8 cellular contexts compared by ENCODE assay signal in genomic region chr10:112950714-112951348, GRCh38. TPM values are rescaled to one million over a fixed set of nuclear protein-coding genes. Genes with fewer than 3 reads are reported as not detected.
DNase-seq lines count a peak whose midpoint lies in the region; ATAC-seq and TF ChIP-seq lines count a peak whose summit lies in the region.

No MANE protein-coding gene starts in this region.

- H4K20me1 ChIP-seq in hepatocyte (ENCODE audit: insufficient read depth, poor library complexity, severe bottlenecking): peaks cover 7% of the 10 kb centered on the region

- no peaks in the 10 kb centered on the region for H3K9me3 Mint-ChIP-seq in activated naive CD8-positive, alpha-beta T cell treated with anti-CD3 and anti-CD28 coated beads, Interleukin-2, amount 50 U/mL, for 24 hours

- H3K27ac Mint-ChIP-seq in activated naive CD8-positive, alpha-beta T cell treated with anti-CD3 and anti-CD28 coated beads, Interleukin-2, amount 50 U/mL, for 24 hours: peak overlapping the region; percentile 82

- WGBS in hepatocyte (ENCODE audit: low lambda C conversion rate, missing lambda C conversion rate): 2% methylated on average over 15 of the region's 54 CpGs

- peak overlapping the region; percentile 24 for H2AFZ ChIP-seq in hepatocyte

- H3K4me1 ChIP-seq in hepatocyte (ENCODE audit: insufficient read depth): peaks cover 24% of the 10 kb centered on the region

- TF ChIP-seq CTCF in GM12864 (IDR thresholded peaks at IDR 0.05; ENCODE audit: low read depth, low read length, missing control alignments): no peak
- no peak for TF ChIP-seq CTCF in hepatocyte (IDR thresholded peaks at IDR 0.05; ENCODE audit: poor library complexity)

- ATAC-seq in activated naive CD8-positive, alpha-beta T cell treated with anti-CD3 and anti-CD28 coated beads, Interleukin-2, amount 50 U/mL, for 24 hours: no peak
- ATAC-seq in HG03571 (IDR thresholded peaks at IDR 0.05; ENCODE audit: unreplicated experiment) (no peak), HG02571 (IDR thresholded peaks at IDR 0.05; ENCODE audit: unreplicated experiment) (no peak), HG03439 (IDR thresholded peaks at IDR 0.05; ENCODE audit: unreplicated experiment) (no peak)

- peaks cover 1% of the 10 kb centered on the region for H3K36me3 Mint-ChIP-seq in activated naive CD8-positive, alpha-beta T cell treated with anti-CD3 and anti-CD28 coated beads, Interleukin-2, amount 50 U/mL, for 24 hours (ENCODE audit: low read depth)

- peak overlapping the region; percentile 91 for H3K4me3 Mint-ChIP-seq in activated naive CD8-positive, alpha-beta T cell treated with anti-CD3 and anti-CD28 coated beads, Interleukin-2, amount 50 U/mL, for 24 hours

- no peaks in the 10 kb centered on the region for H3K27me3 ChIP-seq in hepatocyte

- H3K9me3 ChIP-seq in hepatocyte (ENCODE audit: low read depth): no peaks in the 10 kb centered on the region

- H3K4me1 Mint-ChIP-seq in activated naive CD8-positive, alpha-beta T cell treated with anti-CD3 and anti-CD28 coated beads, Interleukin-2, amount 50 U/mL, for 24 hours: peaks cover 28% of the 10 kb centered on the region

- peak overlapping the region; percentile 64 for H3K4me2 ChIP-seq in hepatocyte

- H3K79me2 ChIP-seq in hepatocyte: peaks cover 47% of the 10 kb centered on the region

- no peaks in the 10 kb centered on the region for H3K36me3 ChIP-seq in hepatocyte (replicated peaks; ENCODE audit: insufficient read depth, low read depth)

- H3K27ac ChIP-seq in hepatocyte: peak overlapping the region; percentile 97

- H3K27me3 Mint-ChIP-seq in activated naive CD8-positive, alpha-beta T cell treated with anti-CD3 and anti-CD28 coated beads, Interleukin-2, amount 50 U/mL, for 24 hours: peaks cover 50% of the 10 kb centered on the region

- H3K4me3 ChIP-seq in GM12864 (ENCODE audit: low read depth, low read length): peak overlapping the region; percentile 39
- peak overlapping the region; percentile 91 for H3K4me3 ChIP-seq in hepatocyte
- peak overlapping the region; percentile 61 for H3K4me3 ChIP-seq in skeletal muscle cell (ENCODE audit: low read depth, low read length)

- H3K9me2 ChIP-seq in hepatocyte (replicated peaks; ENCODE audit: insufficient read depth): no peaks in the 10 kb centered on the region

- DNase-seq in GM12864 (ENCODE audit: low read depth) (no peak), NOMO-1 treated with DMSO at 0.1 percent for 48 hours (lab: John Stamatoyannopoulos, UW; ENCODE audit: unreplicated experiment) (peak; percentile 50), hepatocyte (ENCODE audit: low spot score) (peak; percentile 53), skeletal muscle cell (ENCODE audit: low read depth) (no peak)
- peak; percentile 24 for DNase-seq in activated naive CD8-positive, alpha-beta T cell treated with anti-CD3 and anti-CD28 coated beads, Interleukin-2, amount 50 U/mL, for 24 hours

RNA-seq across cellular contexts. Expression of gene TCF7L2, which starts 0.8 kb away (rescaled TPM):
- 14.8 and 18.7 TPM in 2 replicates for total RNA-seq in hepatocyte
- polyA plus RNA-seq in hepatocyte: 28.8 and 34.1 TPM in 2 replicates

Comparison
In these comparisons a context has a peak if more than half of its experiments do, and no peak if none do; other contexts are left out.
1. DNase-seq: peak in NOMO-1 treated with DMSO at 0.1 percent for 48 hours (single experiment), activated naive CD8-positive, alpha-beta T cell treated with anti-CD3 and anti-CD28 coated beads, Interleukin-2, amount 50 U/mL, for 24 hours (single experiment) and hepatocyte (single experiment); none in GM12864 (single experiment) and skeletal muscle cell (single experiment).
2. H3K4me3 ChIP-seq: peak in every context shown above with its lines; median percentile 91 in hepatocyte; 61 in skeletal muscle cell; 39 in GM12864.